ENCODE assay signal across 25 cellular contexts in the genomic region with DNA sequence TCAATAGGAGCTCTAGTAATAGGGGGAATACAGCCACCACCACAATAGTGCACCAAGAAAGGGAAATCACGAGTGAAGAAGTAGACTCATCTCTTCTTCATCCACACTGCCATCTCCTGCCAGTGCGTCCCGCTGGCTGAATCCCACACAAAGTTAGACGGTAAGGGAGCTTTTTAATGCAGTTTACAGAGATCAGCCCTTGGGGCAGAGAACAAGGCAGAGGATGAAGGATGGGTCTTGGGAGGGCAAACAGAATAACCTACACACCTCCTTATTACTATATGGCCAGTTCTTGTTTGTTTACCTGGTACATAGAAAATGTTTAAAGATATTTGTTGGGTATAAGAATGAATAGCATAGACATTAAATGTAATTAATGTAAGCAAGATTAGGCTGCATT. TPM values are rescaled to one million over a fixed set of nuclear protein-coding genes. Genes with fewer than 3 reads are reported as not detected.
DNase-seq lines count a peak whose midpoint lies in the region; ATAC-seq, FAIRE-seq and TF ChIP-seq lines count a peak whose summit lies in the region.
"Had no signal": no experiment of that assay in that cellular context is flagged by ENCODE, and none has a peak within 500 bp of the region (broad histone marks: within the 10 kb centered on the region; RNA-seq: fewer than 3 reads in every experiment).

No MANE protein-coding gene starts in this region.

- H3F3A ChIP-seq in GM23248 (ENCODE audit: insufficient read depth): peaks cover 20% of the 10 kb centered on the region

- H3K36me3 Mint-ChIP-seq in activated CD4-positive, alpha-beta T cell treated with anti-CD3 and anti-CD28 coated beads, Interleukin-2, amount 10 ng/mL, durations not matched to agents 7 days and 5 days (ENCODE audit: low read depth): no peaks in the 10 kb centered on the region

- H3K79me2 ChIP-seq in GM23248 (ENCODE audit: insufficient read depth): no peaks in the 10 kb centered on the region
- no peaks in the 10 kb centered on the region for H3K79me2 ChIP-seq in K562 (ENCODE audit: control insufficient read depth, insufficient read depth, low read length)

- CTCF ChIA-PET in K562 (lab: Yijun Ruan, JAX; ENCODE audit: low intra/inter-chr PET ratio): no interaction called here
- CTCF ChIA-PET in activated CD4-positive, alpha-beta T cell treated with anti-CD3 and anti-CD28 coated beads, Interleukin-2, amount 10 ng/mL, durations not matched to agents 7 days and 5 days (lab: Charles Lee): no interaction called here

- H3K27ac ChIP-seq in GM23248: peak overlapping the region; percentile 39
- H3K27ac ChIP-seq in K562 (ENCODE audit: extremely low read depth, low read depth, low read length): peak overlapping the region; percentile 89
- H3K27ac ChIP-seq in foreskin keratinocyte: no peak overlapping the region
- H3K27ac ChIP-seq: KMS-11, Peyer's patch had no signal

- in situ Hi-C loops in GM23248 (cut with MboI) (no loop called here), K562 (cut with MboI) (no loop called here)

- H4K20me1 ChIP-seq in GM23248 (ENCODE audit: insufficient read depth) (no peaks in the 10 kb centered on the region), K562 (replicated peaks; ENCODE audit: control insufficient read depth, insufficient read depth, low read length) (no peaks in the 10 kb centered on the region)

- no peak overlapping the region for H3K4me3 Mint-ChIP-seq in activated CD4-positive, alpha-beta T cell treated with anti-CD3 and anti-CD28 coated beads, Interleukin-2, amount 10 ng/mL, durations not matched to agents 7 days and 5 days
- H3K4me3 Mint-ChIP-seq: CD14-positive monocyte; T-helper 1 cell treated with Interleukin-12 subunit alpha and Interleukin-12 subunit beta and Interleukin-4 antibody, amounts not matched to agents 30 μg/mL and 1 μg/mL, for 36 hours had no signal

- TF ChIP-seq POLR2A in K562 (conservative IDR thresholded peaks at IDR 0.05): no peak

- WGBS in GM23248 (ENCODE audit: low coverage in 1 of 2, low lambda C conversion rate in 2 of 2, missing lambda C conversion rate in 2 of 2), 2 experiments: 95 to 100% methylated on average over 4 of the region's 4 CpGs
- WGBS in K562 (ENCODE audit: insufficient coverage, low coverage, missing lambda C conversion rate): 17% methylated on average over 4 of the region's 4 CpGs

- H2AFZ ChIP-seq in GM23248 (no peak overlapping the region), K562 (ENCODE audit: low read depth, low read length) (peak overlapping the region; percentile 74)

- H3K4me1 ChIP-seq in GM23248 (ENCODE audit: insufficient read depth) (peaks cover 13% of the 10 kb centered on the region), K562 (replicated peaks in 1 of 2; ENCODE audit: control insufficient read depth in 2 of 2, insufficient read depth in 2 of 2, low read length in 2 of 2) (peaks cover 3 to 37% of the 10 kb centered on the region in 2 experiments; a peak in 4 of 5 replicates), foreskin keratinocyte (peaks cover 9% of the 10 kb centered on the region)
- H3K4me1 ChIP-seq: BE2C, Peyer's patch had no signal

- no peaks in the 10 kb centered on the region for H3K4me1 Mint-ChIP-seq in activated CD4-positive, alpha-beta T cell treated with anti-CD3 and anti-CD28 coated beads, Interleukin-2, amount 10 ng/mL, durations not matched to agents 7 days and 5 days

- no peaks in the 10 kb centered on the region for H3K36me3 ChIP-seq in GM23248 (ENCODE audit: low read depth)
- no peaks in the 10 kb centered on the region for H3K36me3 ChIP-seq in K562 (ENCODE audit: control insufficient read depth, insufficient read depth, low read length)
- H3K36me3 ChIP-seq: BE2C, Peyer's patch had no signal

- H3K4me2 ChIP-seq in GM23248 (ENCODE audit: unreplicated experiment) (peak overlapping the region; percentile 31), K562 (ENCODE audit: insufficient read depth, low read length) (peak overlapping the region; percentile 70)
- H3K4me2 ChIP-seq: KMS-11, SK-N-SH had no signal

- TF ChIP-seq CTCF in K562 (IDR thresholded peaks at IDR 0.05 in 2 of 3, conservative IDR thresholded peaks at IDR 0.05 in 1 of 3; ENCODE audit: insufficient read depth in 2 of 3, low read depth in 1 of 3, low read length in 3 of 3): no peak
- TF ChIP-seq CTCF in foreskin keratinocyte (conservative IDR thresholded peaks at IDR 0.05): no peak

- DNase-seq in GM23248: no peak
- peak; percentile 53 for DNase-seq in OCI-M1 (lab: John Stamatoyannopoulos, UW)
- DNase-seq in K562 (ENCODE audit: extremely low read depth in 1 of 4, low spot score in 3 of 4): peak in 2 of 4 experiments; percentile 9 to 32
- DNase-seq in foreskin keratinocyte: no peak
- no peak for DNase-seq in activated CD4-positive, alpha-beta T cell treated with anti-CD3 and anti-CD28 coated beads, Interleukin-2, amount 10 ng/mL, durations not matched to agents 7 days and 5 days
- DNase-seq in HTR-8/SVneo (ENCODE audit: insufficient read length, low spot score): no peak
- no peak for DNase-seq in COR-L47 (lab: John Stamatoyannopoulos, UW)
- DNase-seq in H4 (ENCODE audit: low spot score): no peak
- DNase-seq: BE2C, H7, NCI-H1048, NCI-H1417, NCI-H1694 treated with DMSO at 0.1 percent for 48 hours, NCI-H2081, NCI-H2227 treated with DMSO at 0.1 percent for 48 hours, NCI-H526 treated with DMSO at 0.1 percent for 48 hours, Peyer's patch, SIG-M5, SK-N-SH had no signal

- H3K27me3 ChIP-seq in GM23248 (replicated peaks; ENCODE audit: insufficient read depth): no peaks in the 10 kb centered on the region
- no peaks in the 10 kb centered on the region for H3K27me3 ChIP-seq in K562 (ENCODE audit: control insufficient read depth in 2 of 2, insufficient read depth in 2 of 2, low read length in 2 of 2)
- no peaks in the 10 kb centered on the region for H3K27me3 ChIP-seq in foreskin keratinocyte
- H3K27me3 ChIP-seq: BE2C, Peyer's patch had no signal

- H3K9me2 ChIP-seq in GM23248 (ENCODE audit: insufficient read depth): no peaks in the 10 kb centered on the region
- H3K9me2 ChIP-seq: SK-N-SH had no signal

- ATAC-seq in K562: peak; percentile 73
- peak; percentile 31 for ATAC-seq in foreskin keratinocyte
- ATAC-seq: GM12878 had no signal

- H3K9me3 ChIP-seq in GM23248 (ENCODE audit: low read depth) (no peaks in the 10 kb centered on the region), K562 (replicated peaks; ENCODE audit: control insufficient read depth, insufficient read depth, low read depth, low read length) (no peaks in the 10 kb centered on the region)
- H3K9me3 ChIP-seq: BE2C, Peyer's patch, SK-N-SH had no signal

- H3K27ac Mint-ChIP-seq in activated CD4-positive, alpha-beta T cell treated with anti-CD3 and anti-CD28 coated beads, Interleukin-2, amount 10 ng/mL, durations not matched to agents 7 days and 5 days: no peak overlapping the region
- H3K27ac Mint-ChIP-seq: T-helper 1 cell treated with Interleukin-12 subunit alpha and Interleukin-12 subunit beta and Interleukin-4 antibody, amounts not matched to agents 30 μg/mL and 1 μg/mL, for 36 hours had no signal

- no peak for TF ChIP-seq RAD21 in K562 (CRISPR knock-in tag; conservative IDR thresholded peaks at IDR 0.05 in 1 of 2, IDR thresholded peaks at IDR 0.05 in 1 of 2)

- POLR2A ChIA-PET in K562 (lab: Yijun Ruan, JAX): interaction anchor here (0.7 to 1.7 kb wide), 5 partner anchors 10 to 185 kb away, joined by 3 to 24 read pairs (median 3); a partner anchor contains a TSS
- POLR2A ChIA-PET in activated CD4-positive, alpha-beta T cell treated with anti-CD3 and anti-CD28 coated beads, Interleukin-2, amount 10 ng/mL, durations not matched to agents 7 days and 5 days (lab: Charles Lee): no interaction called here

- no TSS peak for BruUV-seq in K562 (replicated peaks; lab: Mats Ljungman, UMichigan)

- H3K9me1 ChIP-seq in K562 (ENCODE audit: control insufficient read depth, insufficient read depth, low read length): no peaks in the 10 kb centered on the region

- H3K4me3 ChIP-seq in GM23248: no peak overlapping the region
- H3K4me3 ChIP-seq in K562: no peak overlapping the region
- H3K4me3 ChIP-seq: GM12878, Peyer's patch had no signal

- intact Hi-C loops in K562 (cut with micrococcal nuclease): no loop called here

- FAIRE-seq in K562 (lab: Jason Lieb, UNC) (peak; percentile 11), HTR-8/SVneo (lab: Jason Lieb, UNC) (no peak)
- FAIRE-seq: D721Med, G401.6, GM12878 had no signal

- H3K27me3 Mint-ChIP-seq in activated CD4-positive, alpha-beta T cell treated with anti-CD3 and anti-CD28 coated beads, Interleukin-2, amount 10 ng/mL, durations not matched to agents 7 days and 5 days: no peaks in the 10 kb centered on the region

- H3K9me3 Mint-ChIP-seq in activated CD4-positive, alpha-beta T cell treated with anti-CD3 and anti-CD28 coated beads, Interleukin-2, amount 10 ng/mL, durations not matched to agents 7 days and 5 days: no peaks in the 10 kb centered on the region
- H3K9me3 Mint-ChIP-seq: CD14-positive monocyte; T-helper 1 cell treated with Interleukin-12 subunit alpha and Interleukin-12 subunit beta and Interleukin-4 antibody, amounts not matched to agents 30 μg/mL and 1 μg/mL, for 36 hours had no signal

- no peak for TF ChIP-seq EP300 in K562 (IDR thresholded peaks at IDR 0.05; ENCODE audit: low read length)

- H3K9ac ChIP-seq in GM23248 (no peak overlapping the region), K562 (ENCODE audit: insufficient read depth in 1 of 2, low read depth in 2 of 2, low read length in 2 of 2) (peak overlapping the region in 1 of 2 experiments; percentile 62; a peak in 2 of 4 replicates)
- H3K9ac ChIP-seq: KMS-11, SK-N-SH had no signal

RNA-seq across cellular contexts. Expression of a gene that starts 11.0 kb away (rescaled TPM):
- total RNA-seq in GM23248 (2014; rRNA removed; shearing (Covaris generic)): 4.4 and 28.6 TPM in 2 replicates
- polyA plus RNA-seq in GM23248 (2016; fragmentation: Nextera tagmentation; extraction: Ambion mirVana) (9.9 and 14.2 TPM in 2 replicates), K562 (2011; rRNA removed) (22.3 and 30.9 TPM in 2 replicates), K562 (2014; fragmentation: Illumina TruSeq; extraction: Trizol) (10.1 and 10.6 TPM in 2 replicates), K562 (2014; fragmentation: Nextera tagmentation; extraction: Ambion mirVana) (10 to 100 TPM; 58.7 to 69.1 TPM), K562 (2014; rRNA removed) (12.7 and 14.4 TPM in 2 replicates), foreskin keratinocyte (10.8 and 11.9 TPM in 2 replicates)
- total RNA-seq in K562 (2011; cell fraction: chromatin; rRNA removed; ENCODE audit: low replicate concordance): 23.9 and 56.9 TPM in 2 replicates
- total RNA-seq in K562 (2011; cell fraction: nucleolus; rRNA removed): 12.2 and 18.3 TPM in 2 replicates
- total RNA-seq in K562 (2011; cell fraction: nucleoplasm; rRNA removed): 17.7 and 26.4 TPM in 2 replicates
- total RNA-seq in K562 (2014; rRNA removed) (7.6 and 15.3 TPM in 2 replicates), K562 (2014; rRNA removed; fragmentation: Illumina TruSeq; extraction: Trizol) (26.0 and 31.8 TPM in 2 replicates), K562 (2015; rRNA removed; fragmentation: Illumina TruSeq; extraction: Trizol) (14.0 and 17.4 TPM in 2 replicates), K562 (2021) (17.6 and 18.8 TPM in 2 replicates), foreskin keratinocyte (12.7 and 13.5 TPM in 2 replicates)
- 11.0 and 13.7 TPM in 2 replicates for polyA plus RNA-seq in K562 (2011; cell fraction: cytosol; rRNA removed)
- 29.4 and 30.3 TPM in 2 replicates for polyA plus RNA-seq in K562 (2011; cell fraction: nucleus; rRNA removed)
- 14.4 and 18.2 TPM in 2 replicates for polyA plus RNA-seq in K562 (2012)
- 54.7 and 54.8 TPM in 2 replicates for polyA minus RNA-seq in K562 (2011; rRNA and poly(A)+ RNA removed)
- 5.3 and 12.6 TPM in 2 replicates for polyA minus RNA-seq in K562 (2011; cell fraction: cytosol; rRNA and poly(A)+ RNA removed)
- polyA minus RNA-seq in K562 (2011; cell fraction: nucleus; rRNA and poly(A)+ RNA removed): 53.6 and 70.6 TPM in 2 replicates
- 10 to 100 TPM in 1 of 2 experiments, 1 to 10 TPM in 1; 8.8 to 13.9 TPM for total RNA-seq in activated CD4-positive, alpha-beta T cell treated with anti-CD3 and anti-CD28 coated beads, Interleukin-2, amount 10 ng/mL, durations not matched to agents 7 days and 5 days
- total RNA-seq in H4 (2014; rRNA removed; shearing (Covaris generic)): 32.4 and 36.9 TPM in 2 replicates
